In the genomic region with DNA sequence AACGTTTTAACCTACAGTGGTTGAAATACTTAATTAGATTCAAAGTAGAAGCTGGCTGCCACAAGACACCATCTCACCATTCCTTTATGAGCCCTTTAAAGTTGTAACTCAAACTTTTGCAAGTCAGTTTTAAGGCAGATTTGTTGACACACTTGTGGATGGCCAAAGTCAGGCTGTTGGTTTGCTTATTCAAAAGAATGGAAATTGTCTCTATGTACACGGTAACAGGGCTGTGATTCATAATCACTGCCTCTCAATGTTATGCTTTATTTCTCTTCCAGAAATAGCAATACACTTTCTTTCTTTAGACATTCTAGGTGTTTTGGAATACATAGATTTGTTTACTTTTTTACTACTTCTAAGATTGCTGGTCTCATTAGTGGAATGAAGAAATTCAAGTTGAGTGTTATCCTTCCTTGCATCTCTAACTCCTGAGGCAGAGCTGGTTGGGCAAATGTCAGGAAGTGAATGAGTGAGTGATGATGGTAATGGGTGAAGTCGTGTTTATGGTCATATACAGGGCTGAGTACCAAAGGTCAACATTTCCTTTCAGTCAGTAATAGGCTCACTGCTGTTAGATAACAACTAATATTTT, we compare ENCODE assay signal across 14 cellular contexts.
"Had no signal": no experiment of that assay in that cellular context is flagged by ENCODE, and none has a peak within 500 bp of the region (broad histone marks: within the 10 kb centered on the region; RNA-seq: fewer than 3 reads in every experiment).

No MANE protein-coding gene starts in this region.

- H3K27me3 Mint-ChIP-seq: activated naive CD8-positive, alpha-beta T cell treated with anti-CD3 and anti-CD28 coated beads, Interleukin-2, amount 50 U/mL, for 24 hours; stimulated activated naive CD8-positive, alpha-beta T cell treated with anti-CD3 and anti-CD28 coated beads, Interleukin-15, Interleukin-2, amounts not matched to agents 100 ng/mL and 50 ng/mL, for 24 hours had no signal

- H3K9me3 ChIP-seq: colonic mucosa, uterus had no signal

- H3K27me3 ChIP-seq: colonic mucosa, uterus had no signal

- DNase-seq: activated CD4-positive, alpha-beta T cell treated with anti-CD3 and anti-CD28 coated beads for 4 hours; activated CD8-positive, alpha-beta memory T cell treated with anti-CD3 and anti-CD28 coated beads, Interleukin-2, amount 50 U/mL, for 48 hours; activated CD8-positive, alpha-beta T cell treated with anti-CD3 and anti-CD28 coated beads, Interleukin-2, amount 10 ng/mL, durations not matched to agents 7 days and 5 days; activated naive CD4-positive, alpha-beta T cell treated with Interleukin-2 at 50 U/mL for 16 hours; activated naive CD8-positive, alpha-beta T cell treated with anti-CD3 and anti-CD28 coated beads, Interleukin-2, amount 50 U/mL, for 24 hours; caudate nucleus; colonic mucosa; immature natural killer cell; natural killer cell; occipital lobe; stimulated activated CD4-positive, alpha-beta T cell treated with anti-CD3 and anti-CD28 coated beads, Interleukin-4, amount 100 ng/mL, for 24 hours; T-helper 1 cell; uterus had no signal

- H3K4me3 ChIP-seq: colonic mucosa, uterus had no signal

- H3K4me1 Mint-ChIP-seq: activated naive CD8-positive, alpha-beta T cell treated with anti-CD3 and anti-CD28 coated beads, Interleukin-2, amount 50 U/mL, for 24 hours; immature natural killer cell; natural killer cell had no signal

- H3K27ac Mint-ChIP-seq: activated CD8-positive, alpha-beta T cell treated with anti-CD3 and anti-CD28 coated beads, Interleukin-2, amount 10 ng/mL, durations not matched to agents 7 days and 5 days; activated naive CD8-positive, alpha-beta T cell treated with anti-CD3 and anti-CD28 coated beads, Interleukin-2, amount 50 U/mL, for 24 hours; immature natural killer cell; natural killer cell; stimulated activated naive CD8-positive, alpha-beta T cell treated with anti-CD3 and anti-CD28 coated beads, Interleukin-15, Interleukin-2, amounts not matched to agents 100 ng/mL and 50 ng/mL, for 24 hours had no signal

- H3K36me3 ChIP-seq: colonic mucosa, uterus had no signal

- H3K4me3 Mint-ChIP-seq: activated CD8-positive, alpha-beta T cell treated with anti-CD3 and anti-CD28 coated beads, Interleukin-2, amount 10 ng/mL, durations not matched to agents 7 days and 5 days; activated naive CD8-positive, alpha-beta T cell treated with anti-CD3 and anti-CD28 coated beads, Interleukin-2, amount 50 U/mL, for 24 hours; immature natural killer cell; natural killer cell; stimulated activated naive CD8-positive, alpha-beta T cell treated with anti-CD3 and anti-CD28 coated beads, Interleukin-15, Interleukin-2, amounts not matched to agents 100 ng/mL and 50 ng/mL, for 24 hours had no signal

- H3K4me1 ChIP-seq: colonic mucosa, uterus had no signal

- ATAC-seq: activated CD8-positive, alpha-beta T cell treated with anti-CD3 and anti-CD28 coated beads, Interleukin-2, amount 10 ng/mL, durations not matched to agents 7 days and 5 days; activated naive CD8-positive, alpha-beta T cell treated with anti-CD3 and anti-CD28 coated beads, Interleukin-2, amount 50 U/mL, for 24 hours; natural killer cell had no signal

- H3K9me3 Mint-ChIP-seq: activated naive CD8-positive, alpha-beta T cell treated with anti-CD3 and anti-CD28 coated beads, Interleukin-2, amount 50 U/mL, for 24 hours; immature natural killer cell; natural killer cell; stimulated activated naive CD8-positive, alpha-beta T cell treated with anti-CD3 and anti-CD28 coated beads, Interleukin-15, Interleukin-2, amounts not matched to agents 100 ng/mL and 50 ng/mL, for 24 hours had no signal

- H3K27ac ChIP-seq: colonic mucosa, uterus had no signal
